ENCODE assay signal across 10 cellular contexts in genomic region chr2:143397886-143398614, GRCh38.
DNase-seq lines count a peak whose midpoint lies in the region; ATAC-seq and FAIRE-seq lines count a peak whose summit lies in the region.
"Had no signal": no experiment of that assay in that cellular context is flagged by ENCODE, and none has a peak within 500 bp of the region (broad histone marks: within the 10 kb centered on the region; RNA-seq: fewer than 3 reads in every experiment).

No MANE protein-coding gene starts in this region.

- intact Hi-C loops in cardiac septum (cut with DNase I), result no loop called here

- peak; percentile 91 for FAIRE-seq in endometrium (lab: Jason Lieb, UNC)

- DNase-seq in AG08395 (ENCODE audit: low spot score), result peak; percentile 24
- no peak for DNase-seq in MV-4-11 (lab: John Stamatoyannopoulos, UW)
- DNase-seq in NCI-H69 (lab: John Stamatoyannopoulos, UW), result no peak
- no peak for DNase-seq in cardiac septum (ENCODE audit: low spot score)
- no peak for DNase-seq in substantia nigra (lab: John Stamatoyannopoulos, UW)
- DNase-seq: islet precursor cell had no signal

- ATAC-seq in GM18907 (IDR thresholded peaks at IDR 0.05; ENCODE audit: unreplicated experiment), result peak; percentile 72
- ATAC-seq in HG03196 (IDR thresholded peaks at IDR 0.05; ENCODE audit: unreplicated experiment), result peak; percentile 75

- no peak overlapping the region for H3K27ac ChIP-seq in substantia nigra (ENCODE audit: low read depth, low read length, poor library complexity, severe bottlenecking)
- H3K27ac ChIP-seq: suprapubic skin had no signal
